In genomic region chr6:3324262-3324942, GRCh38 we compare ENCODE assay signal across 1 cellular context.
TF ChIP-seq lines count a peak whose summit lies in the region.

No MANE protein-coding gene starts in this region.

TF ChIP-seq in H1, 55 proteins besides CTCF, POLR2A, EP300 and RAD21:
- TF ChIP-seq CHD7 (IDR thresholded peaks at IDR 0.05; ENCODE audit: insufficient replicate concordance, low read length), result no peak
- TF ChIP-seq RNF2 (IDR thresholded peaks at IDR 0.05; ENCODE audit: borderline replicate concordance, low read depth, low read length, missing control alignments, poor library complexity, severe bottlenecking), result no peak
- no peak for TF ChIP-seq HDAC2 (IDR thresholded peaks at IDR 0.05; ENCODE audit: borderline replicate concordance in 1 of 2, low read depth in 2 of 2, low read length in 2 of 2)
- no peak for TF ChIP-seq NRF1 (IDR thresholded peaks at IDR 0.05; ENCODE audit: low read depth, low read length)
- no peak for TF ChIP-seq RBBP5 (IDR thresholded peaks at IDR 0.05; ENCODE audit: borderline replicate concordance, low read depth, low read length)
- TF ChIP-seq SUZ12 (IDR thresholded peaks at IDR 0.05; ENCODE audit: low read length), result no peak
- TF ChIP-seq BRCA1 (IDR thresholded peaks at IDR 0.05; ENCODE audit: low read depth, low read length), result no peak
- no peak for TF ChIP-seq BACH1 (IDR thresholded peaks at IDR 0.05; ENCODE audit: low read length)
